Comparison of ENCODE assay signal across 7 cellular contexts in genomic region chr12:124321040-124321481, GRCh38. TPM values are rescaled to one million over a fixed set of nuclear protein-coding genes. Genes with fewer than 3 reads are reported as not detected.
DNase-seq lines count a peak whose midpoint lies in the region; ATAC-seq and TF ChIP-seq lines count a peak whose summit lies in the region.

No MANE protein-coding gene starts in this region.

- peaks cover 10% of the 10 kb centered on the region for H3K9me3 ChIP-seq in OCI-LY1 (ENCODE audit: low read length)
- H3K9me3 ChIP-seq in fibroblast of lung (ENCODE audit: control insufficient read depth, insufficient read depth, low read depth, low read length): peaks cover 6% of the 10 kb centered on the region
- peaks cover 9% of the 10 kb centered on the region for H3K9me3 ChIP-seq in neural progenitor cell (ENCODE audit: low read depth)

- no peaks in the 10 kb centered on the region for H3K4me1 ChIP-seq in OCI-LY1 (ENCODE audit: insufficient read depth, low read length, severe bottlenecking)
- no peaks in the 10 kb centered on the region for H3K4me1 ChIP-seq in fibroblast of lung (ENCODE audit: control insufficient read depth, extremely low read depth, insufficient read depth, low read length)
- peaks cover 12% of the 10 kb centered on the region for H3K4me1 ChIP-seq in neural progenitor cell

- H3K36me3 ChIP-seq in OCI-LY1 (ENCODE audit: insufficient read depth, low read length) (peaks cover 18% of the 10 kb centered on the region), fibroblast of lung (ENCODE audit: control insufficient read depth, insufficient read depth, low read length) (peaks cover 17% of the 10 kb centered on the region), neural progenitor cell (peaks cover 6% of the 10 kb centered on the region)

- peaks cover 21% of the 10 kb centered on the region for H3K36me3 Mint-ChIP-seq in activated T-cell treated with anti-CD3 and anti-CD28 coated beads, Interleukin-2, amount 50 U/mL, for 4 hours (ENCODE audit: insufficient read depth)
- peaks cover 22% of the 10 kb centered on the region for H3K36me3 Mint-ChIP-seq in neural progenitor cell

- no peak overlapping the region for H2AFZ ChIP-seq in OCI-LY1 (ENCODE audit: low read length)
- no peak overlapping the region for H2AFZ ChIP-seq in fibroblast of lung (ENCODE audit: low read length)
- no peak overlapping the region for H2AFZ ChIP-seq in neural progenitor cell (replicated peaks)

- H3K9me3 Mint-ChIP-seq in activated T-cell treated with anti-CD3 and anti-CD28 coated beads, Interleukin-2, amount 50 U/mL, for 4 hours: peaks cover 10% of the 10 kb centered on the region
- H3K9me3 Mint-ChIP-seq in neural progenitor cell: peaks cover 24% of the 10 kb centered on the region

- H3K9me2 ChIP-seq in OCI-LY1 (ENCODE audit: low read depth, low read length): no peaks in the 10 kb centered on the region

- ATAC-seq in HG02588 (IDR thresholded peaks at IDR 0.05; ENCODE audit: unreplicated experiment): peak; percentile 66
- ATAC-seq in activated T-cell treated with anti-CD3 and anti-CD28 coated beads, Interleukin-2, amount 50 U/mL, for 4 hours: peak; percentile 82 to 84

- H3K4me1 Mint-ChIP-seq in activated T-cell treated with anti-CD3 and anti-CD28 coated beads, Interleukin-2, amount 50 U/mL, for 4 hours (ENCODE audit: low read depth): no peaks in the 10 kb centered on the region
- H3K4me1 Mint-ChIP-seq in neural progenitor cell: peaks cover 34% of the 10 kb centered on the region

- no peak overlapping the region for H3K9ac ChIP-seq in OCI-LY1 (ENCODE audit: low read length)
- H3K9ac ChIP-seq in fibroblast of lung (ENCODE audit: insufficient read depth, low read length): no peak overlapping the region
- H3K9ac ChIP-seq in neural progenitor cell: no peak overlapping the region

- H3K4me2 ChIP-seq in OCI-LY1 (ENCODE audit: low read length) (no peak overlapping the region), fibroblast of lung (ENCODE audit: extremely low read depth, insufficient read depth, low read length) (no peak overlapping the region), neural progenitor cell (no peak overlapping the region)

- H3K79me2 ChIP-seq in OCI-LY1 (ENCODE audit: insufficient read depth, low read length): no peaks in the 10 kb centered on the region
- H3K79me2 ChIP-seq in fibroblast of lung (ENCODE audit: control insufficient read depth, insufficient read depth, low read length): no peaks in the 10 kb centered on the region
- no peaks in the 10 kb centered on the region for H3K79me2 ChIP-seq in neural progenitor cell (ENCODE audit: low read depth)

- H3K4me3 ChIP-seq in OCI-LY1 (ENCODE audit: low read depth, low read length, poor library complexity, severe bottlenecking) (no peak overlapping the region), fibroblast of lung (replicated peaks in 1 of 4; ENCODE audit: control extremely low read depth in 1 of 4, insufficient read depth in 1 of 4, low read depth in 3 of 4, low read length in 4 of 4) (no peak overlapping the region), neural progenitor cell (no peak overlapping the region)

- no peak overlapping the region for H3K27ac ChIP-seq in OCI-LY1 (ENCODE audit: low read depth, low read length, poor library complexity, severe bottlenecking)
- no peak overlapping the region for H3K27ac ChIP-seq in fibroblast of lung (ENCODE audit: insufficient read depth, low read length)
- H3K27ac ChIP-seq in neural progenitor cell: no peak overlapping the region
- no peak overlapping the region for H3K27ac ChIP-seq in substantia nigra (ENCODE audit: low read depth, low read length, poor library complexity, severe bottlenecking)

- H3K27me3 ChIP-seq in OCI-LY1 (ENCODE audit: insufficient read depth, low read length) (no peaks in the 10 kb centered on the region), fibroblast of lung (ENCODE audit: control insufficient read depth, insufficient read depth, low read length) (no peaks in the 10 kb centered on the region), neural progenitor cell (no peaks in the 10 kb centered on the region)

- no peaks in the 10 kb centered on the region for H3K27me3 Mint-ChIP-seq in activated T-cell treated with anti-CD3 and anti-CD28 coated beads, Interleukin-2, amount 50 U/mL, for 4 hours (ENCODE audit: low read depth)
- peaks cover 14% of the 10 kb centered on the region for H3K27me3 Mint-ChIP-seq in neural progenitor cell (ENCODE audit: insufficient read depth, low read depth)

- TF ChIP-seq CTCF in GM12872 (IDR thresholded peaks at IDR 0.05; ENCODE audit: insufficient read depth, low read depth, low read length) (peak; percentile 93), OCI-LY1 (IDR thresholded peaks at IDR 0.05; ENCODE audit: low read length) (peak; percentile 84), fibroblast of lung (conservative IDR thresholded peaks at IDR 0.05 in 1 of 2, IDR thresholded peaks at IDR 0.05 in 1 of 2; ENCODE audit: low read depth in 1 of 2, low read length in 2 of 2) (peak; percentile 82 to 92), neural progenitor cell (IDR thresholded peaks at IDR 0.05) (peak; percentile 94)

- H3F3A ChIP-seq in OCI-LY1 (ENCODE audit: insufficient read depth, low read length): no peaks in the 10 kb centered on the region
- peaks cover 10% of the 10 kb centered on the region for H3F3A ChIP-seq in neural progenitor cell (ENCODE audit: low read depth)

- no peaks in the 10 kb centered on the region for H4K20me1 ChIP-seq in OCI-LY1 (ENCODE audit: insufficient read depth, low read length)
- no peaks in the 10 kb centered on the region for H4K20me1 ChIP-seq in fibroblast of lung (ENCODE audit: control insufficient read depth, extremely low read depth, insufficient read depth, low read length)
- no peaks in the 10 kb centered on the region for H4K20me1 ChIP-seq in neural progenitor cell (ENCODE audit: low read depth)

- no peak overlapping the region for H3K27ac Mint-ChIP-seq in neural progenitor cell

- no peak overlapping the region for H3K4me3 Mint-ChIP-seq in activated T-cell treated with anti-CD3 and anti-CD28 coated beads, Interleukin-2, amount 50 U/mL, for 4 hours
- H3K4me3 Mint-ChIP-seq in neural progenitor cell: no peak overlapping the region

- peak; percentile 54 for DNase-seq in activated T-cell treated with anti-CD3 and anti-CD28 coated beads, Interleukin-2, amount 50 U/mL, for 4 hours
- peak; percentile 25 to 39 for DNase-seq in fibroblast of lung (ENCODE audit: low read depth in 2 of 2)
- peak; percentile 58 for DNase-seq in neural progenitor cell (ENCODE audit: low spot score)
- DNase-seq in substantia nigra (lab: John Stamatoyannopoulos, UW): peak in 46 of 49 donors; percentile 15 to 83 (median 54)

RNA-seq across cellular contexts. Expression of gene RFLNA, which starts 26.2 kb away (rescaled TPM):
- total RNA-seq in activated T-cell treated with anti-CD3 and anti-CD28 coated beads, Interleukin-2, amount 50 U/mL, for 4 hours: not detected
- total RNA-seq in fibroblast of lung (0.26 TPM in 1 of 2 replicates, not detected in the other), neural progenitor cell (ENCODE audit: low replicate concordance) (1.4 and 2.8 TPM in 2 replicates)
- 0.03 and 0.10 TPM in 2 replicates for polyA plus RNA-seq in fibroblast of lung
- polyA plus RNA-seq in fibroblast of lung (2012): 0.05 and 0.09 TPM in 2 replicates
- 2.6 TPM in 1 of 2 replicates, not detected in the other for polyA minus RNA-seq in fibroblast of lung (ENCODE audit: low replicate concordance)
